ENCODE assay signal across 14 cellular contexts in genomic region chr9:125495137-125496119, GRCh38.
A peak's percentile ranks its signal among the peaks of the same experiment; 100 is the strongest.
DNase-seq lines count a peak whose midpoint lies in the region; ATAC-seq, FAIRE-seq and TF ChIP-seq lines count a peak whose summit lies in the region.
"Had no signal": no experiment of that assay in that cellular context is flagged by ENCODE, and none has a peak within 500 bp of the region (broad histone marks: within the 10 kb centered on the region; RNA-seq: fewer than 3 reads in every experiment).

No MANE protein-coding gene starts in this region.

- H3K79me2 ChIP-seq in H9 (ENCODE audit: insufficient read depth, low read length): no peaks in the 10 kb centered on the region
- H3K79me2 ChIP-seq in PC-3 (ENCODE audit: low read length): no peaks in the 10 kb centered on the region

- H2BK12ac ChIP-seq in H9 (ENCODE audit: insufficient read length, low read depth, low read length): no peak overlapping the region

- H3K27me3 Mint-ChIP-seq in H9 (ENCODE audit: low read depth): no peaks in the 10 kb centered on the region
- H3K27me3 Mint-ChIP-seq in progenitor cell of endocrine pancreas: no peaks in the 10 kb centered on the region
- H3K27me3 Mint-ChIP-seq: CD4-positive, alpha-beta memory T cell; central memory CD8-positive, alpha-beta T cell; stimulated activated naive CD8-positive, alpha-beta T cell treated with anti-CD3 and anti-CD28 coated beads, Interleukin-15, amount 100 ng/mL, for 72 hours had no signal

- H3K4me2 ChIP-seq in H9 (ENCODE audit: insufficient read depth, insufficient read length, low read length) (no peak overlapping the region), PC-3 (ENCODE audit: low read length) (peak overlapping the region; percentile 27)

- peak; percentile 82 for FAIRE-seq in GM12892 (lab: Jason Lieb, UNC)

- H3K9me3 ChIP-seq in H9 (ENCODE audit: control insufficient read depth, low read depth, low read length) (no peaks in the 10 kb centered on the region), PC-3 (ENCODE audit: low read length) (no peaks in the 10 kb centered on the region), mesodermal cell (ENCODE audit: control insufficient read depth, low read length) (no peaks in the 10 kb centered on the region), WERI-Rb-1 (ENCODE audit: severe bottlenecking) (no peaks in the 10 kb centered on the region)
- H3K9me3 ChIP-seq: neutrophil had no signal

- H3K9me3 Mint-ChIP-seq in H9 (no peaks in the 10 kb centered on the region), progenitor cell of endocrine pancreas (ENCODE audit: low read depth) (no peaks in the 10 kb centered on the region)
- H3K9me3 Mint-ChIP-seq: activated T-helper 1 cell treated with anti-CD3 and anti-CD28 coated beads, Interleukin-12 subunit alpha, Interleukin-12 subunit beta, Interleukin-2, Interleukin-4 antibody, amounts not matched to agents 30 ng/mL and 10 ng/mL and 1 ng/mL, durations not matched to agents 14 hours and 24 hours and 36 hours; CD4-positive, alpha-beta memory T cell; central memory CD8-positive, alpha-beta T cell; stimulated activated naive CD8-positive, alpha-beta T cell treated with anti-CD3 and anti-CD28 coated beads, Interleukin-15, amount 100 ng/mL, for 72 hours had no signal

- H3K36me3 Mint-ChIP-seq in H9 (ENCODE audit: insufficient read depth in 1 of 3, low read depth in 3 of 3) (no peaks in the 10 kb centered on the region), progenitor cell of endocrine pancreas (ENCODE audit: insufficient read depth) (peaks cover 3% of the 10 kb centered on the region)

- H3K27ac ChIP-seq in H9 (ENCODE audit: insufficient read length, low read depth, low read length) (no peak overlapping the region), PC-3 (ENCODE audit: low read length) (peak overlapping the region; percentile 50), mesodermal cell (ENCODE audit: low read depth, low read length, severe bottlenecking) (peak overlapping the region; percentile 70), WERI-Rb-1 (no peak overlapping the region)
- H3K27ac ChIP-seq: neutrophil had no signal

- no peak for TF ChIP-seq POLR2A in GM12892 (IDR thresholded peaks at IDR 0.05; ENCODE audit: low read depth, low read length)

- peak overlapping the region in 1 of 2 experiments; percentile 5; a peak in 1 of 5 replicates for H3K4me3 Mint-ChIP-seq in H9
- no peak overlapping the region for H3K4me3 Mint-ChIP-seq in progenitor cell of endocrine pancreas (ENCODE audit: low read depth)
- H3K4me3 Mint-ChIP-seq: activated T-helper 1 cell treated with anti-CD3 and anti-CD28 coated beads, Interleukin-12 subunit alpha, Interleukin-12 subunit beta, Interleukin-2, Interleukin-4 antibody, amounts not matched to agents 30 ng/mL and 10 ng/mL and 1 ng/mL, durations not matched to agents 14 hours and 24 hours and 36 hours; CD4-positive, alpha-beta memory T cell; central memory CD8-positive, alpha-beta T cell; stimulated activated naive CD8-positive, alpha-beta T cell treated with anti-CD3 and anti-CD28 coated beads, Interleukin-15, amount 100 ng/mL, for 72 hours had no signal

- CTCF ChIA-PET in PC-3 (lab: Charles Lee) (no interaction called here), HEK293T (lab: Yijun Ruan, JAX) (no interaction called here)

- H3K18ac ChIP-seq in H9 (ENCODE audit: insufficient read length, low read depth, low read length): no peak overlapping the region

- BruUV-seq in PC-3 (replicated peaks; lab: Mats Ljungman, UMichigan): no TSS peak

- intact Hi-C loops in PC-3 (cut with micrococcal nuclease): no loop called here

- no peak overlapping the region for H2BK120ac ChIP-seq in H9 (ENCODE audit: low read depth, low read length, poor library complexity, severe bottlenecking)

- no peaks in the 10 kb centered on the region for H3K36me3 ChIP-seq in PC-3 (ENCODE audit: low read depth, low read length)
- H3K36me3 ChIP-seq in mesodermal cell (ENCODE audit: control insufficient read depth, insufficient read depth, low read length): peaks cover 2% of the 10 kb centered on the region
- no peaks in the 10 kb centered on the region for H3K36me3 ChIP-seq in WERI-Rb-1
- H3K36me3 ChIP-seq: neutrophil had no signal

- H4K91ac ChIP-seq in H9 (ENCODE audit: insufficient read length, low read depth, low read length): no peak overlapping the region

- H2BK20ac ChIP-seq in H9 (ENCODE audit: low read depth, low read length, poor library complexity, severe bottlenecking): no peak overlapping the region

- H4K8ac ChIP-seq in H9 (replicated peaks; ENCODE audit: insufficient read length, low read depth, low read length): no peak overlapping the region

- H3K79me1 ChIP-seq in H9 (ENCODE audit: insufficient read depth, low read depth, low read length, poor library complexity, severe bottlenecking): no peaks in the 10 kb centered on the region

- H3K27me3 ChIP-seq in H9 (ENCODE audit: insufficient read depth, low read length): no peaks in the 10 kb centered on the region
- no peaks in the 10 kb centered on the region for H3K27me3 ChIP-seq in PC-3 (ENCODE audit: low read length)
- no peaks in the 10 kb centered on the region for H3K27me3 ChIP-seq in WERI-Rb-1 (ENCODE audit: insufficient read depth, low read depth, severe bottlenecking)
- H3K27me3 ChIP-seq: neutrophil had no signal

- H3K9ac ChIP-seq in H9 (ENCODE audit: extremely low read depth, insufficient read length, low read length) (no peak overlapping the region), PC-3 (ENCODE audit: low read length) (no peak overlapping the region)

- H3K27ac Mint-ChIP-seq in H9: peak overlapping the region in 1 of 3 experiments; percentile 74; a peak in 3 of 7 replicates
- H3K27ac Mint-ChIP-seq in progenitor cell of endocrine pancreas: no peak overlapping the region
- H3K27ac Mint-ChIP-seq: activated T-helper 1 cell treated with anti-CD3 and anti-CD28 coated beads, Interleukin-12 subunit alpha, Interleukin-12 subunit beta, Interleukin-2, Interleukin-4 antibody, amounts not matched to agents 30 ng/mL and 10 ng/mL and 1 ng/mL, durations not matched to agents 14 hours and 24 hours and 36 hours had no signal

- no peak for TF ChIP-seq CTCF in H9 (conservative IDR thresholded peaks at IDR 0.05)
- TF ChIP-seq CTCF in PC-3 (conservative IDR thresholded peaks at IDR 0.05; ENCODE audit: low read depth, low read length): no peak
- no peak for TF ChIP-seq CTCF in WERI-Rb-1 (IDR thresholded peaks at IDR 0.05; ENCODE audit: low read depth, low read length)
- no peak for TF ChIP-seq CTCF in progenitor cell of endocrine pancreas (IDR thresholded peaks at IDR 0.05; ENCODE audit: unreplicated experiment)

- H3K9me2 ChIP-seq in PC-3 (replicated peaks; ENCODE audit: low read length): no peaks in the 10 kb centered on the region

- H3K4me3 ChIP-seq in PC-3 (ENCODE audit: low read length) (no peak overlapping the region), mesodermal cell (ENCODE audit: extremely low read depth, insufficient read depth, low read length, poor library complexity, severe bottlenecking) (no peak overlapping the region), WERI-Rb-1 (ENCODE audit: low read depth, low read length) (no peak overlapping the region)

- H4K20me1 ChIP-seq in H9 (ENCODE audit: control insufficient read depth, insufficient read depth, insufficient read length): no peaks in the 10 kb centered on the region
- H4K20me1 ChIP-seq in PC-3 (ENCODE audit: low read length): no peaks in the 10 kb centered on the region

- no peak overlapping the region for H2BK15ac ChIP-seq in H9 (ENCODE audit: low read depth, low read length)

- no peak overlapping the region for H2AK5ac ChIP-seq in H9 (ENCODE audit: insufficient read length, low read length)

- POLR2A ChIA-PET in PC-3 (lab: Charles Lee; ENCODE audit: unreplicated experiment) (no interaction called here), HEK293T (lab: Yijun Ruan, JAX) (no interaction called here)

- H3T11ph ChIP-seq in H9 (ENCODE audit: low read length): no peak overlapping the region

- peak; percentile 73 for ATAC-seq in PC-3
- ATAC-seq: stimulated activated naive CD8-positive, alpha-beta T cell treated with anti-CD3 and anti-CD28 coated beads, Interleukin-15, amount 100 ng/mL, for 72 hours had no signal

- no peaks in the 10 kb centered on the region for H3K23me2 ChIP-seq in H9 (ENCODE audit: insufficient read length, low read depth, low read length, poor library complexity, severe bottlenecking)

- no peaks in the 10 kb centered on the region for H3F3A ChIP-seq in PC-3 (ENCODE audit: low read length, unreplicated experiment)

- no peak overlapping the region for H3K14ac ChIP-seq in H9 (ENCODE audit: insufficient read depth, low read length)

- DNase-seq in GM12892 (ENCODE audit: insufficient read length) (no peak), H9 (peak; percentile 64), PC-3 (peak; percentile 79), HEK293T (ENCODE audit: extremely low spot score) (no peak), WERI-Rb-1 (no peak), NCI-H2107 (lab: John Stamatoyannopoulos, UW) (no peak), progenitor cell of endocrine pancreas (ENCODE audit: low spot score, unreplicated experiment) (no peak)
- DNase-seq: CD4-positive, alpha-beta memory T cell; NCI-H146; stimulated activated naive CD8-positive, alpha-beta T cell treated with anti-CD3 and anti-CD28 coated beads, Interleukin-15, amount 100 ng/mL, for 72 hours had no signal

- H3K4me1 ChIP-seq in H9 (ENCODE audit: insufficient read depth, low read length) (peaks cover 17% of the 10 kb centered on the region), PC-3 (ENCODE audit: insufficient read depth, low read length) (peaks cover 17% of the 10 kb centered on the region), mesodermal cell (ENCODE audit: control insufficient read depth, insufficient read depth, low read length, poor library complexity, severe bottlenecking) (peaks cover 23% of the 10 kb centered on the region)

- no peak overlapping the region for H3K23ac ChIP-seq in H9 (ENCODE audit: insufficient read length, low read depth, low read length)

- no CpG with 5 or more reads among the region's 8 CpGs for WGBS in H9 (ENCODE audit: extremely low coverage, insufficient read length, low lambda C conversion rate)
- 92% methylated on average over 2 to 6 of the region's 8 CpGs for WGBS in mesodermal cell (ENCODE audit: insufficient coverage in 2 of 2), 2 experiments

- H2BK5ac ChIP-seq in H9 (ENCODE audit: insufficient read length, low read length): no peak overlapping the region

- H2AFZ ChIP-seq in H9 (ENCODE audit: low read length) (no peak overlapping the region), PC-3 (ENCODE audit: low read length) (no peak overlapping the region)

- H3K4me1 Mint-ChIP-seq in H9 (peaks cover 31 to 34% of the 10 kb centered on the region in 2 experiments), progenitor cell of endocrine pancreas (ENCODE audit: low read depth) (peaks cover 17% of the 10 kb centered on the region)
- H3K4me1 Mint-ChIP-seq: central memory CD8-positive, alpha-beta T cell had no signal

- no peak overlapping the region for H4K5ac ChIP-seq in H9 (ENCODE audit: insufficient read length, low read depth, low read length)

- H3K4ac ChIP-seq in H9 (ENCODE audit: low read depth, low read length): no peak overlapping the region

- H3K56ac ChIP-seq in H9 (ENCODE audit: insufficient read length, low read depth, low read length): no peak overlapping the region

TF ChIP-seq in HEK293T, 16 proteins besides CTCF, POLR2A, EP300 and RAD21:
- no peak for TF ChIP-seq HDGF (IDR thresholded peaks at IDR 0.05; ENCODE audit: borderline replicate concordance)

Comparison
In these comparisons a context has a peak if more than half of its experiments do, and no peak if none do; other contexts are left out.
1. DNase-seq: peak in H9 (single experiment) and PC-3 (single experiment); none in GM12892 (single experiment), HEK293T (single experiment), WERI-Rb-1 (single experiment), NCI-H2107 (single experiment) and progenitor cell of endocrine pancreas (single experiment).
2. H3K27ac ChIP-seq: peak in PC-3 (single experiment) and mesodermal cell (single experiment); none in H9 (single experiment) and WERI-Rb-1 (single experiment).